ENCODE assay signal across 17 cellular contexts in genomic region chr6:150443621-150444020, GRCh38.
"Had no signal": no experiment of that assay in that cellular context is flagged by ENCODE, and none has a peak within 500 bp of the region (broad histone marks: within the 10 kb centered on the region; RNA-seq: fewer than 3 reads in every experiment).

No MANE protein-coding gene starts in this region.

- DNase-seq: effector CD4-positive, alpha-beta T cell; endodermal cell; foreskin fibroblast; kidney; left colon; left ventricle myocardium superior; naive thymus-derived CD4-positive, alpha-beta T cell; nephron progenitor cell; sigmoid colon; small intestine; stimulated activated CD4-positive, alpha-beta T cell treated with anti-CD3 and anti-CD28 coated beads, Interleukin-12 subunit alpha, Interleukin-12 subunit beta, amount 100 ng/mL, for 4 hours; stimulated activated naive CD4-positive, alpha-beta T cell; stomach; substantia nigra; trophoblast cell had no signal

- H3K36me3 ChIP-seq: right atrium auricular region, sigmoid colon, stomach had no signal

- H3K4me3 ChIP-seq: coronary artery, right atrium auricular region, sigmoid colon, stomach had no signal

- H3K4me1 Mint-ChIP-seq: endodermal cell; naive thymus-derived CD4-positive, alpha-beta T cell; nephron progenitor cell had no signal

- H3K27ac ChIP-seq: coronary artery, right atrium auricular region, sigmoid colon, stomach had no signal

- H3K9me3 Mint-ChIP-seq: endodermal cell had no signal

- H3K27me3 ChIP-seq: right atrium auricular region, sigmoid colon, stomach had no signal

- H3K36me3 Mint-ChIP-seq: naive thymus-derived CD4-positive, alpha-beta T cell had no signal

- H3K4me1 ChIP-seq: right atrium auricular region, sigmoid colon, stomach had no signal

- H3K27ac Mint-ChIP-seq: endodermal cell; naive thymus-derived CD4-positive, alpha-beta T cell; nephron progenitor cell had no signal

- ATAC-seq: left colon; left ventricle myocardium superior; naive thymus-derived CD4-positive, alpha-beta T cell had no signal

- H3K4me3 Mint-ChIP-seq: endodermal cell; naive thymus-derived CD4-positive, alpha-beta T cell; nephron progenitor cell had no signal
